17 cellular contexts compared by ENCODE assay signal in genomic region chr17:27646232-27646631, GRCh38. TPM values are rescaled to one million over a fixed set of nuclear protein-coding genes. Genes with fewer than 3 reads are reported as not detected.
DNase-seq lines count a peak whose midpoint lies in the region; ATAC-seq, FAIRE-seq and TF ChIP-seq lines count a peak whose summit lies in the region.
"Had no signal": no experiment of that assay in that cellular context is flagged by ENCODE, and none has a peak within 500 bp of the region (broad histone marks: within the 10 kb centered on the region; RNA-seq: fewer than 3 reads in every experiment).

No MANE protein-coding gene starts in this region.

- no peaks in the 10 kb centered on the region for H3K27me3 Mint-ChIP-seq in stimulated activated memory B cell treated with anti-CD40 and anti-IgM and Interleukin-4, amounts not matched to agents 10 μg/mL and 1 μg/mL and 100 μg/mL, for 72 hours
- H3K27me3 Mint-ChIP-seq: CD4-positive, alpha-beta memory T cell; IgD-negative memory B cell had no signal

- intact Hi-C loops in kidney (cut with DNase I) (no loop called here), mucosa of descending colon (cut with DNase I, micrococcal nuclease) (no loop called here)

- H3K9me3 ChIP-seq in kidney (ENCODE audit: control insufficient read depth in 1 of 2, low read length in 2 of 2) (no peaks in the 10 kb centered on the region), mucosa of descending colon (no peaks in the 10 kb centered on the region)
- H3K9me3 ChIP-seq: BLaER1, HAP-1 had no signal

- no peaks in the 10 kb centered on the region for H3K9me3 Mint-ChIP-seq in stimulated activated memory B cell treated with anti-CD40 and anti-IgM and Interleukin-4, amounts not matched to agents 10 μg/mL and 1 μg/mL and 100 μg/mL, for 72 hours
- H3K9me3 Mint-ChIP-seq: CD14-positive monocyte; CD4-positive, alpha-beta memory T cell; IgD-negative memory B cell had no signal

- no peak overlapping the region for H3K27ac ChIP-seq in kidney (ENCODE audit: low read depth in 2 of 2, low read length in 2 of 2)
- H3K27ac ChIP-seq: BLaER1 had no signal

- H3K4me3 ChIP-seq in bronchial epithelial cell (ENCODE audit: low read depth, low read length) (no peak overlapping the region), kidney (ENCODE audit: low read length in 2 of 2) (no peak overlapping the region), mucosa of descending colon (no peak overlapping the region)
- H3K4me3 ChIP-seq: BLaER1, HAP-1 had no signal

- no peak for DNase-seq in bronchial epithelial cell (ENCODE audit: low read depth)
- DNase-seq in kidney: peak; percentile 39
- DNase-seq in mucosa of descending colon: peak in 1 of 3 donors; percentile 53
- DNase-seq in stimulated activated CD4-positive, alpha-beta T cell treated with anti-CD3 and anti-CD28 coated beads, Interleukin-15, amount 100 ng/mL, for 24 hours: no peak
- DNase-seq: 8988T; CD4-positive, alpha-beta memory T cell; DMS153; DMS79; GDM1 had no signal

- TF ChIP-seq CTCF in bronchial epithelial cell (IDR thresholded peaks at IDR 0.05; ENCODE audit: insufficient read depth, low read length, severe bottlenecking): no peak
- no peak for TF ChIP-seq CTCF in kidney (IDR thresholded peaks at IDR 0.05; ENCODE audit: borderline replicate concordance, extremely low read depth, insufficient read depth)
- no peak for TF ChIP-seq CTCF in mucosa of descending colon (IDR thresholded peaks at IDR 0.05)

- no peak overlapping the region for H3K9ac ChIP-seq in kidney (ENCODE audit: low read length in 2 of 2)
- H3K9ac ChIP-seq: BLaER1 had no signal

- peaks cover 43% of the 10 kb centered on the region for H3K36me3 Mint-ChIP-seq in stimulated activated memory B cell treated with anti-CD40 and anti-IgM and Interleukin-4, amounts not matched to agents 10 μg/mL and 1 μg/mL and 100 μg/mL, for 72 hours
- H3K36me3 Mint-ChIP-seq: IgD-negative memory B cell had no signal

- H3K27ac Mint-ChIP-seq in stimulated activated memory B cell treated with anti-CD40 and anti-IgM and Interleukin-4, amounts not matched to agents 10 μg/mL and 1 μg/mL and 100 μg/mL, for 72 hours: peak overlapping the region; percentile 20
- H3K27ac Mint-ChIP-seq: IgD-negative memory B cell had no signal

- FAIRE-seq in bronchial epithelial cell (lab: Jason Lieb, UNC) (peak; percentile 55), kidney (lab: Jason Lieb, UNC) (no peak)
- FAIRE-seq: HTR-8/SVneo had no signal

- H3K27me3 ChIP-seq in bronchial epithelial cell (ENCODE audit: control insufficient read depth, insufficient read depth, low read length): no peaks in the 10 kb centered on the region
- H3K27me3 ChIP-seq: BLaER1 had no signal

- H3K4me3 Mint-ChIP-seq in stimulated activated memory B cell treated with anti-CD40 and anti-IgM and Interleukin-4, amounts not matched to agents 10 μg/mL and 1 μg/mL and 100 μg/mL, for 72 hours: no peak overlapping the region
- H3K4me3 Mint-ChIP-seq: CD14-positive monocyte; CD4-positive, alpha-beta memory T cell; IgD-negative memory B cell had no signal

- H3K4me1 ChIP-seq in kidney (ENCODE audit: control insufficient read depth in 1 of 2, insufficient read depth in 1 of 2, low read depth in 1 of 2, low read length in 2 of 2) (no peaks in the 10 kb centered on the region), mucosa of descending colon (ENCODE audit: low read depth) (peaks cover 29% of the 10 kb centered on the region)
- H3K4me1 ChIP-seq: HAP-1 had no signal

- peak; percentile 37 for ATAC-seq in mucosa of descending colon
- no peak for ATAC-seq in stimulated activated memory B cell treated with anti-CD40 and anti-IgM and Interleukin-4, amounts not matched to agents 10 μg/mL and 1 μg/mL and 100 μg/mL, for 72 hours
- no peak for ATAC-seq in HG02970 (IDR thresholded peaks at IDR 0.05; ENCODE audit: low FRiP score, unreplicated experiment)
- no peak for ATAC-seq in GM19467 (IDR thresholded peaks at IDR 0.05; ENCODE audit: unreplicated experiment)

- H3K36me3 ChIP-seq in bronchial epithelial cell (ENCODE audit: control insufficient read depth, insufficient read depth, low read length) (no peaks in the 10 kb centered on the region), kidney (ENCODE audit: control insufficient read depth in 1 of 2, insufficient read depth in 2 of 2, low read length in 2 of 2) (no peaks in the 10 kb centered on the region), mucosa of descending colon (ENCODE audit: low read depth) (no peaks in the 10 kb centered on the region)
- H3K36me3 ChIP-seq: HAP-1 had no signal

- no peaks in the 10 kb centered on the region for H3K4me1 Mint-ChIP-seq in stimulated activated memory B cell treated with anti-CD40 and anti-IgM and Interleukin-4, amounts not matched to agents 10 μg/mL and 1 μg/mL and 100 μg/mL, for 72 hours
- H3K4me1 Mint-ChIP-seq: CD14-positive monocyte had no signal

RNA-seq across cellular contexts. Expression of gene LGALS9, which starts 15.2 kb away (rescaled TPM):
- total RNA-seq in bronchial epithelial cell (1.3 TPM in 2 replicates), kidney (50.8 TPM), mucosa of descending colon (100 to 1,000 TPM; 217 to 573 (median 482) TPM)
- 16.4 TPM for polyA plus RNA-seq in kidney (ENCODE audit: insufficient read depth, low read depth, low replicate concordance)

Comparison
In these comparisons a context has a peak if more than half of its experiments do, and no peak if none do; other contexts are left out.
1. RNA of gene LGALS9, which starts 15.2 kb away (total RNA-seq): 217 to 573 TPM in mucosa of descending colon and 50.8 TPM in kidney (single experiment); 1.3 TPM in bronchial epithelial cell; every median in the first group is over 10 times any median in the second.